In genomic region chr5:169197343-169197742, GRCh38 we compare ENCODE assay signal across 12 cellular contexts.
DNase-seq lines count a peak whose midpoint lies in the region; ATAC-seq and TF ChIP-seq lines count a peak whose summit lies in the region.
"Had no signal": no experiment of that assay in that cellular context is flagged by ENCODE, and none has a peak within 500 bp of the region (broad histone marks: within the 10 kb centered on the region; RNA-seq: fewer than 3 reads in every experiment).

No MANE protein-coding gene starts in this region.

- no peaks in the 10 kb centered on the region for H3K36me3 ChIP-seq in left ventricle myocardium inferior
- H3K36me3 ChIP-seq in smooth muscle cell (ENCODE audit: low read depth), result no peaks in the 10 kb centered on the region
- H3K36me3 ChIP-seq: neutrophil had no signal

- H3K4me1 ChIP-seq in left ventricle myocardium inferior (no peaks in the 10 kb centered on the region), smooth muscle cell (ENCODE audit: low read depth) (no peaks in the 10 kb centered on the region)

- peaks cover 4% of the 10 kb centered on the region for H4K20me1 ChIP-seq in smooth muscle cell (ENCODE audit: low read depth)

- 75% methylated on average over 1 of the region's 1 CpG for WGBS in smooth muscle cell (ENCODE audit: low lambda C conversion rate)

- TF ChIP-seq CTCF in VCaP (conservative IDR thresholded peaks at IDR 0.05), result peak; percentile 74
- peak; percentile 64 for TF ChIP-seq CTCF in left ventricle myocardium inferior (IDR thresholded peaks at IDR 0.05; ENCODE audit: borderline replicate concordance)
- peak; percentile 25 for TF ChIP-seq CTCF in smooth muscle cell (IDR thresholded peaks at IDR 0.05; ENCODE audit: borderline replicate concordance, insufficient read depth, poor library complexity, severe bottlenecking)

- peaks cover 11% of the 10 kb centered on the region for H3K9me3 ChIP-seq in left ventricle myocardium inferior (replicated peaks)
- H3K9me3 ChIP-seq in smooth muscle cell (replicated peaks; ENCODE audit: low read depth), result no peaks in the 10 kb centered on the region
- H3K9me3 ChIP-seq: neutrophil had no signal

- H3K79me2 ChIP-seq in smooth muscle cell (ENCODE audit: low read depth), result no peaks in the 10 kb centered on the region

- no peak overlapping the region for H3K27ac ChIP-seq in VCaP
- H3K27ac ChIP-seq in left ventricle myocardium inferior (replicated peaks), result no peak overlapping the region
- no peak overlapping the region for H3K27ac ChIP-seq in smooth muscle cell (ENCODE audit: low read depth)
- H3K27ac ChIP-seq: neutrophil had no signal

- DNase-seq in HT-29 (ENCODE audit: low spot score), result peak; percentile 56
- no peak for DNase-seq in left ventricle myocardium inferior
- DNase-seq in smooth muscle cell (lab: John Stamatoyannopoulos, UW; ENCODE audit: unreplicated experiment), result no peak
- no peak for DNase-seq in amniotic stem cell (lab: John Stamatoyannopoulos, UW)
- no peak for DNase-seq in COLO668 (lab: John Stamatoyannopoulos, UW; ENCODE audit: unreplicated experiment)
- DNase-seq: activated naive CD4-positive, alpha-beta T cell treated with anti-CD3 and anti-CD28 coated beads for 36 hours; left cardiac atrium; NCI-H1417 treated with DMSO at 0.1 percent for 48 hours; T1000 had no signal

- H2AFZ ChIP-seq in smooth muscle cell (ENCODE audit: low read depth), result no peak overlapping the region

- no peak overlapping the region for H3K4me3 ChIP-seq in left ventricle myocardium inferior
- H3K4me3 ChIP-seq in smooth muscle cell, result no peak overlapping the region

- H3K9ac ChIP-seq in smooth muscle cell (ENCODE audit: low read depth), result no peak overlapping the region

- H3F3A ChIP-seq in smooth muscle cell (ENCODE audit: low read depth), result no peaks in the 10 kb centered on the region

- intact Hi-C loops in left ventricle myocardium inferior (cut with micrococcal nuclease), result no loop called here

- no peak overlapping the region for H3K4me2 ChIP-seq in smooth muscle cell

- H3K27me3 ChIP-seq in left ventricle myocardium inferior (ENCODE audit: low read depth) (no peaks in the 10 kb centered on the region), smooth muscle cell (ENCODE audit: low read depth) (no peaks in the 10 kb centered on the region)
- H3K27me3 ChIP-seq: neutrophil had no signal

- no peak for ATAC-seq in HG02763 (IDR thresholded peaks at IDR 0.05; ENCODE audit: unreplicated experiment)
